28 cellular contexts compared by ENCODE assay signal in genomic region chr16:2115591-2115973, GRCh38. TPM values are rescaled to one million over a fixed set of nuclear protein-coding genes. Genes with fewer than 3 reads are reported as not detected.
"Had no signal": no experiment of that assay in that cellular context is flagged by ENCODE, and none has a peak within 500 bp of the region (broad histone marks: within the 10 kb centered on the region; RNA-seq: fewer than 3 reads in every experiment).

No MANE protein-coding gene starts in this region.

- H3K36me3 ChIP-seq: colonic mucosa had no signal

- H3K4me1 ChIP-seq: colonic mucosa, foreskin keratinocyte had no signal

- H3K27me3 ChIP-seq: colonic mucosa, dorsolateral prefrontal cortex, esophagus muscularis mucosa, esophagus squamous epithelium, foreskin keratinocyte, gastrocnemius medialis, gastroesophageal sphincter, heart left ventricle, heart right ventricle had no signal

- H3K4me3 Mint-ChIP-seq: dendritic cell treated with granulocyte-macrophage colony-stimulating factor and Interleukin-4, amounts not matched to agents 40 ng/mL and 50 ng/mL, for 4 days; effector memory CD8-positive, alpha-beta T cell; endodermal cell had no signal

- H3K4me3 ChIP-seq: colonic mucosa, coronary artery, dorsolateral prefrontal cortex, esophagus muscularis mucosa, esophagus squamous epithelium, gastrocnemius medialis, gastroesophageal sphincter, heart left ventricle, heart right ventricle had no signal

- FAIRE-seq: colon, endometrium, endothelial cell of umbilical vein, frontal cortex had no signal

- H3K27me3 Mint-ChIP-seq: dendritic cell treated with granulocyte-macrophage colony-stimulating factor and Interleukin-4, amounts not matched to agents 40 ng/mL and 50 ng/mL, for 4 days; effector memory CD8-positive, alpha-beta T cell had no signal

- H3K27ac Mint-ChIP-seq: dendritic cell treated with granulocyte-macrophage colony-stimulating factor and Interleukin-4, amounts not matched to agents 40 ng/mL and 50 ng/mL, for 4 days; effector memory CD8-positive, alpha-beta T cell; endodermal cell had no signal

- H3K4me1 Mint-ChIP-seq: endodermal cell had no signal

- DNase-seq: colonic mucosa; cortex of kidney; dermis blood vessel endothelial cell; effector CD4-positive, alpha-beta T cell; effector CD8-positive, alpha-beta T cell; effector memory CD4-positive, alpha-beta T cell; effector memory CD8-positive, alpha-beta T cell; endodermal cell; erythroblast; esophagus squamous epithelium; foreskin fibroblast; foreskin keratinocyte; foreskin melanocyte; glutamatergic neuron; head of caudate nucleus; heart right ventricle had no signal

- H3K9me3 Mint-ChIP-seq: dendritic cell treated with granulocyte-macrophage colony-stimulating factor and Interleukin-4, amounts not matched to agents 40 ng/mL and 50 ng/mL, for 4 days; effector memory CD8-positive, alpha-beta T cell; endodermal cell had no signal

- H3K27ac ChIP-seq: colonic mucosa, coronary artery, epithelial cell of prostate, foreskin keratinocyte, heart left ventricle, heart right ventricle had no signal

- H3K9me3 ChIP-seq: colonic mucosa, esophagus muscularis mucosa, esophagus squamous epithelium, gastrocnemius medialis, gastroesophageal sphincter, heart left ventricle, heart right ventricle had no signal

RNA-seq across cellular contexts. Expression of gene RAB26, which starts 32.8 kb away (rescaled TPM):
- total RNA-seq: esophagus muscularis mucosa had no signal
